ENCODE assay signal across 25 cellular contexts in genomic region chr11:2667940-2668339, GRCh38.
"Had no signal": no experiment of that assay in that cellular context is flagged by ENCODE, and none has a peak within 500 bp of the region (broad histone marks: within the 10 kb centered on the region; RNA-seq: fewer than 3 reads in every experiment).

No MANE protein-coding gene starts in this region.

- H3K36me3 ChIP-seq: brain microvascular endothelial cell, colonic mucosa, gastrocnemius medialis, tibial artery had no signal

- H3K4me3 Mint-ChIP-seq: activated CD8-positive, alpha-beta T cell treated with anti-CD3 and anti-CD28 coated beads for 36 hours; activated T-cell treated with anti-CD3 and anti-CD28 coated beads, Interleukin-2, amount 50 U/mL, for 72 hours; naive B cell; neural crest cell; stimulated activated naive B cell treated with anti-CD40 and anti-IgM and Interleukin-4, amounts not matched to agents 10 μg/mL and 1 μg/mL and 100 μg/mL, for 72 hours had no signal

- H3K9me3 ChIP-seq: colonic mucosa, gastrocnemius medialis, left lung, mucosa of descending colon, tibial artery had no signal

- H3K27me3 Mint-ChIP-seq: activated CD8-positive, alpha-beta T cell treated with anti-CD3 and anti-CD28 coated beads for 36 hours; naive B cell; stimulated activated naive B cell treated with anti-CD40 and anti-IgM and Interleukin-4, amounts not matched to agents 10 μg/mL and 1 μg/mL and 100 μg/mL, for 72 hours had no signal

- H3K27ac ChIP-seq: brain microvascular endothelial cell, colonic mucosa, gastrocnemius medialis, left lung, tibial artery, VCaP had no signal

- H3K27ac Mint-ChIP-seq: activated CD8-positive, alpha-beta T cell treated with anti-CD3 and anti-CD28 coated beads for 36 hours; activated T-cell treated with anti-CD3 and anti-CD28 coated beads, Interleukin-2, amount 50 U/mL, for 72 hours; naive B cell; stimulated activated naive B cell treated with anti-CD40 and anti-IgM and Interleukin-4, amounts not matched to agents 10 μg/mL and 1 μg/mL and 100 μg/mL, for 72 hours had no signal

- DNase-seq: activated CD4-positive, alpha-beta T cell treated with anti-CD3 and anti-CD28 coated beads for 4 hours; activated CD8-positive, alpha-beta memory T cell treated with anti-CD3 and anti-CD28 coated beads, Interleukin-2, amount 50 U/mL, for 4 hours; activated CD8-positive, alpha-beta T cell treated with anti-CD3 and anti-CD28 coated beads for 36 hours; activated effector memory CD4-positive, alpha-beta T cell treated with anti-CD3 and anti-CD28 coated beads, Interleukin-2, amount 50 U/mL, for 16 hours; activated naive CD4-positive, alpha-beta T cell treated with anti-CD3 and anti-CD28 coated beads, Interleukin-2, amount 50 U/mL, for 16 hours; activated T-cell treated with anti-CD3 and anti-CD28 coated beads, Interleukin-2, amount 50 U/mL, for 72 hours; aorta; brain microvascular endothelial cell; central memory CD4-positive, alpha-beta T cell; erythroblast; gastrocnemius medialis; kidney; left lung; mammary epithelial cell; mucosa of descending colon; naive B cell; stimulated activated CD4-positive, alpha-beta T cell treated with anti-CD3 and anti-CD28 coated beads, Interleukin-4, amount 100 ng/mL, for 4 hours; stimulated activated naive B cell treated with anti-CD40 and anti-IgM and Interleukin-4, amounts not matched to agents 10 μg/mL and 1 μg/mL and 100 μg/mL, for 72 hours; SW 1271; T-helper 2 cell had no signal

- ATAC-seq: activated CD8-positive, alpha-beta T cell treated with anti-CD3 and anti-CD28 coated beads for 36 hours; activated T-cell treated with anti-CD3 and anti-CD28 coated beads, Interleukin-2, amount 50 U/mL, for 72 hours; gastrocnemius medialis; left lung; mucosa of descending colon; stimulated activated naive B cell treated with anti-CD40 and anti-IgM and Interleukin-4, amounts not matched to agents 10 μg/mL and 1 μg/mL and 100 μg/mL, for 72 hours had no signal

- H3K4me3 ChIP-seq: colonic mucosa, gastrocnemius medialis, left lung, mucosa of descending colon, tibial artery had no signal

- H3K4me1 ChIP-seq: colonic mucosa, gastrocnemius medialis, left lung, tibial artery had no signal

- H3K27me3 ChIP-seq: brain microvascular endothelial cell, colonic mucosa, gastrocnemius medialis, left lung, tibial artery had no signal

- FAIRE-seq: endometrium, kidney had no signal

- H3K9me3 Mint-ChIP-seq: activated CD8-positive, alpha-beta T cell treated with anti-CD3 and anti-CD28 coated beads for 36 hours; activated T-cell treated with anti-CD3 and anti-CD28 coated beads, Interleukin-2, amount 50 U/mL, for 72 hours; naive B cell; neural crest cell; stimulated activated naive B cell treated with anti-CD40 and anti-IgM and Interleukin-4, amounts not matched to agents 10 μg/mL and 1 μg/mL and 100 μg/mL, for 72 hours had no signal
